ENCODE assay signal across 8 cellular contexts in genomic region chr10:68333905-68334431, GRCh38. TPM values are rescaled to one million over a fixed set of nuclear protein-coding genes. Genes with fewer than 3 reads are reported as not detected.
DNase-seq lines count a peak whose midpoint lies in the region; ATAC-seq, FAIRE-seq and TF ChIP-seq lines count a peak whose summit lies in the region.

No MANE protein-coding gene starts in this region.

- H3K27me3 Mint-ChIP-seq in naive thymus-derived CD4-positive, alpha-beta T cell: peaks cover 0 to 4% (median 0%) of the 10 kb centered on the region in 5 donors

- peaks cover 4 to 35% (median 13%) of the 10 kb centered on the region in 5 donors for H3K36me3 Mint-ChIP-seq in naive thymus-derived CD4-positive, alpha-beta T cell

- DNase-seq in AG04450 (ENCODE audit: low read depth, low spot score): no peak
- DNase-seq in bronchial epithelial cell (ENCODE audit: low read depth): no peak
- no peak for DNase-seq in naive thymus-derived CD4-positive, alpha-beta T cell
- no peak for DNase-seq in stimulated activated CD4-positive, alpha-beta T cell treated with anti-CD3 and anti-CD28 coated beads, Interleukin-4, amount 100 ng/mL, for 1 hour

- H3K9me3 ChIP-seq in AG04450 (ENCODE audit: control insufficient read depth, insufficient read depth, low read length): no peaks in the 10 kb centered on the region
- no peaks in the 10 kb centered on the region for H3K9me3 ChIP-seq in HUES6 (ENCODE audit: control insufficient read depth, insufficient read depth, low read depth, low read length)
- H3K9me3 ChIP-seq in naive thymus-derived CD4-positive, alpha-beta T cell (ENCODE audit: control insufficient read depth in 2 of 3, low read length in 3 of 3): no peaks in the 10 kb centered on the region

- peak overlapping the region; percentile 98 for H3K9ac ChIP-seq in HUES6 (ENCODE audit: low read length)

- ATAC-seq in naive thymus-derived CD4-positive, alpha-beta T cell: no peak
- ATAC-seq in GM19397 (IDR thresholded peaks at IDR 0.05; ENCODE audit: unreplicated experiment) (no peak), GM19351 (IDR thresholded peaks at IDR 0.05; ENCODE audit: unreplicated experiment) (no peak), HG03342 (IDR thresholded peaks at IDR 0.05; ENCODE audit: unreplicated experiment) (no peak)

- CTCF ChIA-PET in AG04450 (lab: Charles Lee): interaction anchor here (1.6 to 3.0 kb wide), 4 partner anchors 14 to 478 kb away, joined by 4 to 16 read pairs (median 8); no protein-coding TSS in a partner anchor
- CTCF ChIA-PET in naive thymus-derived CD4-positive, alpha-beta T cell (lab: Charles Lee): interaction anchor here (0.9 to 1.4 kb wide), 4 partner anchors 14 to 121 kb away, joined by 3 to 5 read pairs (median 4); no protein-coding TSS in a partner anchor

- peaks cover 0 to 6% (median 0%) of the 10 kb centered on the region in 11 donors for H3K9me3 Mint-ChIP-seq in naive thymus-derived CD4-positive, alpha-beta T cell

- peaks cover 53 to 79% (median 68%) of the 10 kb centered on the region in 7 donors for H3K4me1 Mint-ChIP-seq in naive thymus-derived CD4-positive, alpha-beta T cell

- peak overlapping the region; percentile 88 for H3K4me3 ChIP-seq in AG04450 (ENCODE audit: low read depth, low read length)
- H3K4me3 ChIP-seq in HUES6 (ENCODE audit: low read depth, low read length): peak overlapping the region; percentile 87
- peak overlapping the region; percentile 87 for H3K4me3 ChIP-seq in bronchial epithelial cell (ENCODE audit: low read depth, low read length)
- H3K4me3 ChIP-seq in naive thymus-derived CD4-positive, alpha-beta T cell (ENCODE audit: low read length): peak overlapping the region; percentile 92

- POLR2A ChIA-PET in AG04450 (lab: Yijun Ruan, JAX): interaction anchor here (0.5 kb wide), 1 partner anchor 108 kb away, joined by 3 read pairs; no protein-coding TSS in a partner anchor
- POLR2A ChIA-PET in naive thymus-derived CD4-positive, alpha-beta T cell (lab: Charles Lee): interaction anchor here (0.9 to 6.0 kb wide), 10 partner anchors 8 to 567 kb away, joined by 3 to 54 read pairs (median 5); partner anchors contain the start of genes CCAR1, DDX50, RUFY2 and SIRT1

- FAIRE-seq in bronchial epithelial cell (lab: Jason Lieb, UNC): no peak

- H3K27ac Mint-ChIP-seq in naive thymus-derived CD4-positive, alpha-beta T cell: peak overlapping the region; percentile 43 to 100 (median 98)

- H3K36me3 ChIP-seq in HUES6 (ENCODE audit: control insufficient read depth, insufficient read depth, low read length): peaks cover 34% of the 10 kb centered on the region
- peaks cover 3% of the 10 kb centered on the region for H3K36me3 ChIP-seq in bronchial epithelial cell (ENCODE audit: control insufficient read depth, insufficient read depth, low read length)
- H3K36me3 ChIP-seq in naive thymus-derived CD4-positive, alpha-beta T cell (ENCODE audit: control insufficient read depth in 2 of 3, insufficient read depth in 3 of 3, low read length in 3 of 3): peaks cover 4 to 18% (median 6%) of the 10 kb centered on the region in 3 experiments

- TF ChIP-seq CTCF in AG04450 (IDR thresholded peaks at IDR 0.05; ENCODE audit: low read depth, low read length) (no peak), bronchial epithelial cell (IDR thresholded peaks at IDR 0.05; ENCODE audit: insufficient read depth, low read length, severe bottlenecking) (no peak)

- intact Hi-C loops in naive thymus-derived CD4-positive, alpha-beta T cell (cut with micrococcal nuclease): loop anchor here (1.0 to 10.0 kb wide), 12 partner anchors 14 to 791 kb away; partner anchors contain the start of genes VPS26A (in 2 of the 2), ATOH7 (in 1 of the 2), DNA2 (in 1 of the 2) and RUFY2 (in 1 of the 2)

- H3K4me1 ChIP-seq in HUES6 (ENCODE audit: control insufficient read depth, insufficient read depth, low read length): peaks cover 10% of the 10 kb centered on the region
- H3K4me1 ChIP-seq in naive thymus-derived CD4-positive, alpha-beta T cell (ENCODE audit: control insufficient read depth in 2 of 2, insufficient read depth in 2 of 2, low read length in 2 of 2): peaks cover 21 to 30% of the 10 kb centered on the region in 2 donors

- H3K4me3 Mint-ChIP-seq in naive thymus-derived CD4-positive, alpha-beta T cell: peak overlapping the region; percentile 94 to 100 (median 100)

- H3K27ac ChIP-seq in AG04450 (ENCODE audit: low read depth, low read length): no peak overlapping the region
- no peak overlapping the region; the same call in 1 of the 2 replicates for H3K27ac ChIP-seq in HUES6 (ENCODE audit: low read depth, low read length)
- peak overlapping the region; percentile 99 for H3K27ac ChIP-seq in naive thymus-derived CD4-positive, alpha-beta T cell (ENCODE audit: low read depth, low read length)

- H3K27me3 ChIP-seq in AG04450 (ENCODE audit: control insufficient read depth, insufficient read depth, low read length): no peaks in the 10 kb centered on the region
- no peaks in the 10 kb centered on the region for H3K27me3 ChIP-seq in HUES6 (ENCODE audit: control insufficient read depth, insufficient read depth, low read length)
- no peaks in the 10 kb centered on the region for H3K27me3 ChIP-seq in bronchial epithelial cell (ENCODE audit: control insufficient read depth, insufficient read depth, low read length)
- no peaks in the 10 kb centered on the region for H3K27me3 ChIP-seq in naive thymus-derived CD4-positive, alpha-beta T cell (ENCODE audit: control insufficient read depth in 2 of 2, insufficient read depth in 2 of 2, low read length in 2 of 2)

RNA-seq across cellular contexts. Expression of gene PBLD, which starts 1.2 kb away (rescaled TPM):
- polyA plus RNA-seq in AG04450 (2011; rRNA removed): 1.2 and 1.4 TPM in 2 replicates
- polyA minus RNA-seq in AG04450 (2011; rRNA and poly(A)+ RNA removed): 0.55 and 1.0 TPM in 2 replicates
- 0.53 and 2.4 TPM in 2 replicates for total RNA-seq in bronchial epithelial cell
- total RNA-seq in naive thymus-derived CD4-positive, alpha-beta T cell: 1 to 10 TPM; 1.3 to 3.5 (median 1.9) TPM
- polyA plus RNA-seq in naive thymus-derived CD4-positive, alpha-beta T cell: 1 to 10 TPM in 1 of 2 donors, under 1 TPM in 1; 0.72 to 1.3 TPM

RNA-seq across cellular contexts. Expression of gene HNRNPH3, which starts 2.1 kb away (rescaled TPM):
- polyA plus RNA-seq in AG04450 (2011; rRNA removed): 87.8 and 113 TPM in 2 replicates
- polyA minus RNA-seq in AG04450 (2011; rRNA and poly(A)+ RNA removed): 31.5 and 50.5 TPM in 2 replicates
- total RNA-seq in bronchial epithelial cell: 18.4 and 38.4 TPM in 2 replicates
- total RNA-seq in naive thymus-derived CD4-positive, alpha-beta T cell: 100 to 1,000 TPM; 125 to 190 (median 156) TPM
- 100 to 1,000 TPM; 148 to 182 TPM for polyA plus RNA-seq in naive thymus-derived CD4-positive, alpha-beta T cell
